Comparison of ENCODE assay signal across 3 cellular contexts in the genomic region with DNA sequence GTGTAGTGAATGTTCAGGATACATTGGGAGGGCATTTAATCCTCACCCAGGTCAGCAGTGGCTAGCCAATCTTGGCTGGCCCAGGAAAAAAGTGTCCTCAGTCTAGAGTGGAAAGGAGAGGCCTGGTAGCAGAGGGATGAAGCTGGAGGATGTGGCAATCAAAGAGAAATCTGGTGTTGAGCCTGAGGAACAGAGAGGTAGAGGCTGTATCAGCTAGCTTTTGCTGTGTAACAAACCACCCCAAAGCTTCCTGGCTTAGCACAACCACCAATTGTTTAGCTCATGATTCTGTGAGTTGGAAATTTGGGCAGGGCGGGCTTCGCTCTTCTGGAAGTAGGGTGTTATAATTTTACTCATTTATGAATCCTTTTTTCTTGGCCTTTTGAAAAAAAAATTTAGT.
TF ChIP-seq lines count a peak whose summit lies in the region.

No MANE protein-coding gene starts in this region.

TF ChIP-seq in HepG2, 621 proteins besides CTCF, POLR2A, EP300 and RAD21:
- TF ChIP-seq ATRX (CRISPR knock-in tag; IDR thresholded peaks at IDR 0.05; ENCODE audit: borderline replicate concordance): no peak
- peak; percentile 82 for TF ChIP-seq RBAK (CRISPR knock-in tag; IDR thresholded peaks at IDR 0.05)

TF ChIP-seq in HEK293, 187 proteins besides CTCF, POLR2A, EP300 and RAD21:
- TF ChIP-seq RBAK (tag by site-specific recombination; IDR thresholded peaks at IDR 0.05) (peak; percentile 54; the same call in 1 of the 2 replicates), SP3 (tag by site-specific recombination; IDR thresholded peaks at IDR 0.05) (no peak)
TF ChIP-seq in HEK293: peak in this region for 1.

TF ChIP-seq in WTC11, 78 proteins besides CTCF, POLR2A, EP300 and RAD21:
- TF ChIP-seq TEAD4 (CRISPR knock-in tag; IDR thresholded peaks at IDR 0.05) (no peak), NR1H2 (CRISPR knock-in tag; IDR thresholded peaks at IDR 0.05) (no peak), ZNF121 (CRISPR knock-in tag; IDR thresholded peaks at IDR 0.05) (no peak), ZNF396 (CRISPR knock-in tag; IDR thresholded peaks at IDR 0.05; ENCODE audit: borderline replicate concordance) (no peak), MYBL2 (CRISPR knock-in tag; IDR thresholded peaks at IDR 0.05) (no peak), ZNF416 (CRISPR knock-in tag; IDR thresholded peaks at IDR 0.05) (no peak), JUN (CRISPR knock-in tag; IDR thresholded peaks at IDR 0.05) (no peak), NFE2L1 (CRISPR knock-in tag; IDR thresholded peaks at IDR 0.05) (no peak), HMGA2 (CRISPR knock-in tag; IDR thresholded peaks at IDR 0.05) (no peak), SMAD4 (CRISPR knock-in tag; IDR thresholded peaks at IDR 0.05) (no peak)
- TF ChIP-seq, protein P1, sequence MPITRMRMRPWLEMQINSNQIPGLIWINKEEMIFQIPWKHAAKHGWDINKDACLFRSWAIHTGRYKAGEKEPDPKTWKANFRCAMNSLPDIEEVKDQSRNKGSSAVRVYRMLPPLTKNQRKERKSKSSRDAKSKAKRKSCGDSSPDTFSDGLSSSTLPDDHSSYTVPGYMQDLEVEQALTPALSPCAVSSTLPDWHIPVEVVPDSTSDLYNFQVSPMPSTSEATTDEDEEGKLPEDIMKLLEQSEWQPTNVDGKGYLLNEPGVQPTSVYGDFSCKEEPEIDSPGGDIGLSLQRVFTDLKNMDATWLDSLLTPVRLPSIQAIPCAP (CRISPR knock-in tag; IDR thresholded peaks at IDR 0.05): no peak
- TF ChIP-seq, protein P2, sequence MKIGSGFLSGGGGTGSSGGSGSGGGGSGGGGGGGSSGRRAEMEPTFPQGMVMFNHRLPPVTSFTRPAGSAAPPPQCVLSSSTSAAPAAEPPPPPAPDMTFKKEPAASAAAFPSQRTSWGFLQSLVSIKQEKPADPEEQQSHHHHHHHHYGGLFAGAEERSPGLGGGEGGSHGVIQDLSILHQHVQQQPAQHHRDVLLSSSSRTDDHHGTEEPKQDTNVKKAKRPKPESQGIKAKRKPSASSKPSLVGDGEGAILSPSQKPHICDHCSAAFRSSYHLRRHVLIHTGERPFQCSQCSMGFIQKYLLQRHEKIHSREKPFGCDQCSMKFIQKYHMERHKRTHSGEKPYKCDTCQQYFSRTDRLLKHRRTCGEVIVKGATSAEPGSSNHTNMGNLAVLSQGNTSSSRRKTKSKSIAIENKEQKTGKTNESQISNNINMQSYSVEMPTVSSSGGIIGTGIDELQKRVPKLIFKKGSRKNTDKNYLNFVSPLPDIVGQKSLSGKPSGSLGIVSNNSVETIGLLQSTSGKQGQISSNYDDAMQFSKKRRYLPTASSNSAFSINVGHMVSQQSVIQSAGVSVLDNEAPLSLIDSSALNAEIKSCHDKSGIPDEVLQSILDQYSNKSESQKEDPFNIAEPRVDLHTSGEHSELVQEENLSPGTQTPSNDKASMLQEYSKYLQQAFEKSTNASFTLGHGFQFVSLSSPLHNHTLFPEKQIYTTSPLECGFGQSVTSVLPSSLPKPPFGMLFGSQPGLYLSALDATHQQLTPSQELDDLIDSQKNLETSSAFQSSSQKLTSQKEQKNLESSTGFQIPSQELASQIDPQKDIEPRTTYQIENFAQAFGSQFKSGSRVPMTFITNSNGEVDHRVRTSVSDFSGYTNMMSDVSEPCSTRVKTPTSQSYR (CRISPR knock-in tag; IDR thresholded peaks at IDR 0.05): no peak
- TF ChIP-seq, protein P3, sequence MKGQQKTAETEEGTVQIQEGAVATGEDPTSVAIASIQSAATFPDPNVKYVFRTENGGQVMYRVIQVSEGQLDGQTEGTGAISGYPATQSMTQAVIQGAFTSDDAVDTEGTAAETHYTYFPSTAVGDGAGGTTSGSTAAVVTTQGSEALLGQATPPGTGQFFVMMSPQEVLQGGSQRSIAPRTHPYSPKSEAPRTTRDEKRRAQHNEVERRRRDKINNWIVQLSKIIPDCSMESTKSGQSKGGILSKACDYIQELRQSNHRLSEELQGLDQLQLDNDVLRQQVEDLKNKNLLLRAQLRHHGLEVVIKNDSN (CRISPR knock-in tag; IDR thresholded peaks at IDR 0.05): no peak
- TF ChIP-seq, protein P4, sequence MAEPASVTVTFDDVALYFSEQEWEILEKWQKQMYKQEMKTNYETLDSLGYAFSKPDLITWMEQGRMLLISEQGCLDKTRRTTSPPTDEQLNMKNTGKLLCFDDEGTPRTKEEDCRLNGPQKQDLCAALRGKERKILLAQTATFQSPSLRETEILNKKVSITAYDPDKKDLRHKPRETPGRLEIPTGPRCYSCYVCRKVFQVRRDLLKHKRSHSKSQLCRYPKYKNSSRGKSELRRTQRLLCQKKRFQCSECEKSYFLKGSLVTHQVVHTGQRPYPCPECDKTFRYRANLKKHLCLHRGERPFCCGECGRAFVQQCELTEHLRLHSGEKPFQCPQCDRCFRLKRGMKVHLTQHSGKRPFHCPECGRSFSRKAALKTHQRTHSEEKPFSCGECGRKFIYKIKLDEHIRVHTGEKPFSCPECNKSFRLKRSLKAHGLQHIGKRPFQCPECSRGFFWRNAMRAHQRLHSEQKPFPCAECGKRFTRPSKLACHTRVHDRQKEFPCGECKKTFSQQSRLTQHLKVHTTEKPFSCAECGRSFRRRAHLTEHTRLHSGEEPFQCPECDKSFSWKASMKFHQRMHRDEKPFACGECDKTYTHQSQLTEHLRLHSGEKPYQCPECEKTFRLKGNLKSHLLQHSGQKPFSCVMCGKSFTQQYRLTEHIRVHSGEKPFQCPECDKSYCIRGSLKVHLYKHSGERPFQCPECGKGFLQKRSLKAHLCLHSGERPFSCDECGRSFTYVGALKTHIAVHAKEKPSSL (CRISPR knock-in tag; conservative IDR thresholded peaks at IDR 0.05): no peak
- TF ChIP-seq, protein P5, sequence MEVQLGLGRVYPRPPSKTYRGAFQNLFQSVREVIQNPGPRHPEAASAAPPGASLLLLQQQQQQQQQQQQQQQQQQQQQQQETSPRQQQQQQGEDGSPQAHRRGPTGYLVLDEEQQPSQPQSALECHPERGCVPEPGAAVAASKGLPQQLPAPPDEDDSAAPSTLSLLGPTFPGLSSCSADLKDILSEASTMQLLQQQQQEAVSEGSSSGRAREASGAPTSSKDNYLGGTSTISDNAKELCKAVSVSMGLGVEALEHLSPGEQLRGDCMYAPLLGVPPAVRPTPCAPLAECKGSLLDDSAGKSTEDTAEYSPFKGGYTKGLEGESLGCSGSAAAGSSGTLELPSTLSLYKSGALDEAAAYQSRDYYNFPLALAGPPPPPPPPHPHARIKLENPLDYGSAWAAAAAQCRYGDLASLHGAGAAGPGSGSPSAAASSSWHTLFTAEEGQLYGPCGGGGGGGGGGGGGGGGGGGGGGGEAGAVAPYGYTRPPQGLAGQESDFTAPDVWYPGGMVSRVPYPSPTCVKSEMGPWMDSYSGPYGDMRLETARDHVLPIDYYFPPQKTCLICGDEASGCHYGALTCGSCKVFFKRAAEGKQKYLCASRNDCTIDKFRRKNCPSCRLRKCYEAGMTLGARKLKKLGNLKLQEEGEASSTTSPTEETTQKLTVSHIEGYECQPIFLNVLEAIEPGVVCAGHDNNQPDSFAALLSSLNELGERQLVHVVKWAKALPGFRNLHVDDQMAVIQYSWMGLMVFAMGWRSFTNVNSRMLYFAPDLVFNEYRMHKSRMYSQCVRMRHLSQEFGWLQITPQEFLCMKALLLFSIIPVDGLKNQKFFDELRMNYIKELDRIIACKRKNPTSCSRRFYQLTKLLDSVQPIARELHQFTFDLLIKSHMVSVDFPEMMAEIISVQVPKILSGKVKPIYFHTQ (CRISPR knock-in tag; IDR thresholded peaks at IDR 0.05): no peak
- TF ChIP-seq, protein P6, sequence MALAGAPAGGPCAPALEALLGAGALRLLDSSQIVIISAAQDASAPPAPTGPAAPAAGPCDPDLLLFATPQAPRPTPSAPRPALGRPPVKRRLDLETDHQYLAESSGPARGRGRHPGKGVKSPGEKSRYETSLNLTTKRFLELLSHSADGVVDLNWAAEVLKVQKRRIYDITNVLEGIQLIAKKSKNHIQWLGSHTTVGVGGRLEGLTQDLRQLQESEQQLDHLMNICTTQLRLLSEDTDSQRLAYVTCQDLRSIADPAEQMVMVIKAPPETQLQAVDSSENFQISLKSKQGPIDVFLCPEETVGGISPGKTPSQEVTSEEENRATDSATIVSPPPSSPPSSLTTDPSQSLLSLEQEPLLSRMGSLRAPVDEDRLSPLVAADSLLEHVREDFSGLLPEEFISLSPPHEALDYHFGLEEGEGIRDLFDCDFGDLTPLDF (CRISPR knock-in tag; IDR thresholded peaks at IDR 0.05): no peak
- TF ChIP-seq, protein P7, sequence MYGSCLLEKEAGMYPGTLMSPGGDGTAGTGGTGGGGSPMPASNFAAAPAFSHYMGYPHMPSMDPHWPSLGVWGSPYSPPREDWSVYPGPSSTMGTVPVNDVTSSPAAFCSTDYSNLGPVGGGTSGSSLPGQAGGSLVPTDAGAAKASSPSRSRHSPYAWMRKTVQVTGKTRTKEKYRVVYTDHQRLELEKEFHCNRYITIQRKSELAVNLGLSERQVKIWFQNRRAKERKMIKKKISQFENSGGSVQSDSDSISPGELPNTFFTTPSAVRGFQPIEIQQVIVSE (CRISPR knock-in tag; IDR thresholded peaks at IDR 0.05; ENCODE audit: borderline replicate concordance): no peak
- TF ChIP-seq, protein P8, sequence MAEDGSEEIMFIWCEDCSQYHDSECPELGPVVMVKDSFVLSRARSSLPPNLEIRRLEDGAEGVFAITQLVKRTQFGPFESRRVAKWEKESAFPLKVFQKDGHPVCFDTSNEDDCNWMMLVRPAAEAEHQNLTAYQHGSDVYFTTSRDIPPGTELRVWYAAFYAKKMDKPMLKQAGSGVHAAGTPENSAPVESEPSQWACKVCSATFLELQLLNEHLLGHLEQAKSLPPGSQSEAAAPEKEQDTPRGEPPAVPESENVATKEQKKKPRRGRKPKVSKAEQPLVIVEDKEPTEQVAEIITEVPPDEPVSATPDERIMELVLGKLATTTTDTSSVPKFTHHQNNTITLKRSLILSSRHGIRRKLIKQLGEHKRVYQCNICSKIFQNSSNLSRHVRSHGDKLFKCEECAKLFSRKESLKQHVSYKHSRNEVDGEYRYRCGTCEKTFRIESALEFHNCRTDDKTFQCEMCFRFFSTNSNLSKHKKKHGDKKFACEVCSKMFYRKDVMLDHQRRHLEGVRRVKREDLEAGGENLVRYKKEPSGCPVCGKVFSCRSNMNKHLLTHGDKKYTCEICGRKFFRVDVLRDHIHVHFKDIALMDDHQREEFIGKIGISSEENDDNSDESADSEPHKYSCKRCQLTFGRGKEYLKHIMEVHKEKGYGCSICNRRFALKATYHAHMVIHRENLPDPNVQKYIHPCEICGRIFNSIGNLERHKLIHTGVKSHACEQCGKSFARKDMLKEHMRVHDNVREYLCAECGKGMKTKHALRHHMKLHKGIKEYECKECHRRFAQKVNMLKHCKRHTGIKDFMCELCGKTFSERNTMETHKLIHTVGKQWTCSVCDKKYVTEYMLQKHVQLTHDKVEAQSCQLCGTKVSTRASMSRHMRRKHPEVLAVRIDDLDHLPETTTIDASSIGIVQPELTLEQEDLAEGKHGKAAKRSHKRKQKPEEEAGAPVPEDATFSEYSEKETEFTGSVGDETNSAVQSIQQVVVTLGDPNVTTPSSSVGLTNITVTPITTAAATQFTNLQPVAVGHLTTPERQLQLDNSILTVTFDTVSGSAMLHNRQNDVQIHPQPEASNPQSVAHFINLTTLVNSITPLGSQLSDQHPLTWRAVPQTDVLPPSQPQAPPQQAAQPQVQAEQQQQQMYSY (CRISPR knock-in tag; IDR thresholded peaks at IDR 0.05): no peak
- TF ChIP-seq, protein P9, sequence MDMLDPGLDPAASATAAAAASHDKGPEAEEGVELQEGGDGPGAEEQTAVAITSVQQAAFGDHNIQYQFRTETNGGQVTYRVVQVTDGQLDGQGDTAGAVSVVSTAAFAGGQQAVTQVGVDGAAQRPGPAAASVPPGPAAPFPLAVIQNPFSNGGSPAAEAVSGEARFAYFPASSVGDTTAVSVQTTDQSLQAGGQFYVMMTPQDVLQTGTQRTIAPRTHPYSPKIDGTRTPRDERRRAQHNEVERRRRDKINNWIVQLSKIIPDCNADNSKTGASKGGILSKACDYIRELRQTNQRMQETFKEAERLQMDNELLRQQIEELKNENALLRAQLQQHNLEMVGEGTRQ (CRISPR knock-in tag; IDR thresholded peaks at IDR 0.05): no peak
- TF ChIP-seq, protein P10, sequence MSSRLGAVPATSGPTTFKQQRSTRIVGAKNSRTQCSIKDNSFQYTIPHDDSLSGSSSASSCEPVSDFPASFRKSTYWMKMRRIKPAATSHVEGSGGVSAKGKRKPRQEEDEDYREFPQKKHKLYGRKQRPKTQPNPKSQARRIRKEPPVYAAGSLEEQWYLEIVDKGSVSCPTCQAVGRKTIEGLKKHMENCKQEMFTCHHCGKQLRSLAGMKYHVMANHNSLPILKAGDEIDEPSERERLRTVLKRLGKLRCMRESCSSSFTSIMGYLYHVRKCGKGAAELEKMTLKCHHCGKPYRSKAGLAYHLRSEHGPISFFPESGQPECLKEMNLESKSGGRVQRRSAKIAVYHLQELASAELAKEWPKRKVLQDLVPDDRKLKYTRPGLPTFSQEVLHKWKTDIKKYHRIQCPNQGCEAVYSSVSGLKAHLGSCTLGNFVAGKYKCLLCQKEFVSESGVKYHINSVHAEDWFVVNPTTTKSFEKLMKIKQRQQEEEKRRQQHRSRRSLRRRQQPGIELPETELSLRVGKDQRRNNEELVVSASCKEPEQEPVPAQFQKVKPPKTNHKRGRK (CRISPR knock-in tag; IDR thresholded peaks at IDR 0.05; ENCODE audit: borderline replicate concordance): no peak
